Comparison of ENCODE assay signal across 10 cellular contexts in genomic region chr17:77454560-77455095, GRCh38.
DNase-seq lines count a peak whose midpoint lies in the region; FAIRE-seq and TF ChIP-seq lines count a peak whose summit lies in the region.
"Had no signal": no experiment of that assay in that cellular context is flagged by ENCODE, and none has a peak within 500 bp of the region (broad histone marks: within the 10 kb centered on the region; RNA-seq: fewer than 3 reads in every experiment).

No MANE protein-coding gene starts in this region.

- peak overlapping the region; percentile 86 for H3K27ac Mint-ChIP-seq in T-helper 2 cell treated with Interferon-gamma antibody and Interleukin-4, amounts not matched to agents 5 μg/mL and 100 μg/mL, for 36 hours
- H3K27ac Mint-ChIP-seq in stimulated activated naive CD8-positive, alpha-beta T cell treated with anti-CD3 and anti-CD28 coated beads, Interleukin-15, Interleukin-2, amounts not matched to agents 100 ng/mL and 50 ng/mL, for 24 hours: peak overlapping the region; percentile 99

- H2AFZ ChIP-seq in keratinocyte (ENCODE audit: control insufficient read depth, low read length): no peak overlapping the region

- H3K4me3 ChIP-seq in keratinocyte (ENCODE audit: control insufficient read depth in 2 of 3, extremely low read depth in 1 of 3, insufficient read depth in 2 of 3, low read depth in 1 of 3, low read length in 3 of 3): peak overlapping the region; percentile 14 to 62 (median 53)

- H3K27me3 Mint-ChIP-seq in T-helper 2 cell treated with Interferon-gamma antibody and Interleukin-4, amounts not matched to agents 5 μg/mL and 100 μg/mL, for 36 hours (ENCODE audit: low read depth): no peaks in the 10 kb centered on the region
- no peaks in the 10 kb centered on the region for H3K27me3 Mint-ChIP-seq in stimulated activated naive CD8-positive, alpha-beta T cell treated with anti-CD3 and anti-CD28 coated beads, Interleukin-15, Interleukin-2, amounts not matched to agents 100 ng/mL and 50 ng/mL, for 24 hours

- no peak for FAIRE-seq in keratinocyte (lab: Jason Lieb, UNC)

- peaks cover 7 to 8% of the 10 kb centered on the region in 2 experiments for H3K36me3 ChIP-seq in keratinocyte (ENCODE audit: control insufficient read depth in 2 of 2, extremely low read depth in 1 of 2, insufficient read depth in 2 of 2, low read length in 2 of 2)

- no peak for DNase-seq in T-helper 2 cell treated with Interferon-gamma antibody and Interleukin-4, amounts not matched to agents 5 μg/mL and 100 μg/mL, for 36 hours (ENCODE audit: low spot score)
- DNase-seq in T-helper 2 cell (no peak), keratinocyte (ENCODE audit: low read depth, low spot score) (no peak), foreskin melanocyte (no peak), GM19238 (ENCODE audit: insufficient read length, low spot score) (no peak), NCI-H748 treated with DMSO at 0.1 percent for 48 hours (lab: John Stamatoyannopoulos, UW) (no peak)
- DNase-seq in activated T-cell treated with anti-CD3 and anti-CD28 coated beads, Interleukin-2, amount 50 U/mL, for 48 hours: peak; percentile 54 to 59
- DNase-seq: 8988T; NK-92 treated with Interleukin-12 subunit alpha and Interleukin-12 subunit beta, amount 100 ng/mL, for 24 hours had no signal

- H4K20me1 ChIP-seq in keratinocyte (ENCODE audit: control insufficient read depth, extremely low read depth, insufficient read depth, low read length): peaks cover 15% of the 10 kb centered on the region

- H3K79me2 ChIP-seq in keratinocyte (ENCODE audit: control insufficient read depth, insufficient read depth, low read length): peaks cover 88% of the 10 kb centered on the region

- H3K9me1 ChIP-seq in keratinocyte (ENCODE audit: control insufficient read depth, extremely low read depth, insufficient read depth, low read length): peaks cover 6% of the 10 kb centered on the region

- H3K4me2 ChIP-seq in keratinocyte (ENCODE audit: control insufficient read depth, extremely low read depth, insufficient read depth, low read depth, low read length): peak overlapping the region; percentile 91

- peak overlapping the region; percentile 77 for H3K9ac ChIP-seq in keratinocyte (ENCODE audit: control insufficient read depth, extremely low read depth, insufficient read depth, low read length)

- no peak for TF ChIP-seq CTCF in keratinocyte (optimal IDR thresholded peaks at IDR 0.05 in 1 of 3, IDR thresholded peaks at IDR 0.05 in 1 of 3, conservative IDR thresholded peaks at IDR 0.05 in 1 of 3; ENCODE audit: extremely low read depth in 1 of 3, insufficient read depth in 2 of 3, low read length in 3 of 3)

- no peaks in the 10 kb centered on the region for H3K9me3 ChIP-seq in keratinocyte (ENCODE audit: control insufficient read depth, low read depth, low read length)

- H3K27ac ChIP-seq in keratinocyte (ENCODE audit: control insufficient read depth, insufficient read depth, low read length): peak overlapping the region; percentile 86

- H3K4me1 ChIP-seq in keratinocyte (ENCODE audit: control insufficient read depth, extremely low read depth, insufficient read depth, low read length): peaks cover 57% of the 10 kb centered on the region

- dilution Hi-C loops in keratinocyte (cut with MboI; ENCODE audit: extremely low pct_ligation_motif_present, low sequenced_read_pairs): no loop called here

- peaks cover 58% of the 10 kb centered on the region for H3K4me1 Mint-ChIP-seq in T-helper 2 cell treated with Interferon-gamma antibody and Interleukin-4, amounts not matched to agents 5 μg/mL and 100 μg/mL, for 36 hours (ENCODE audit: low read depth)
- peaks cover 72% of the 10 kb centered on the region for H3K4me1 Mint-ChIP-seq in stimulated activated naive CD8-positive, alpha-beta T cell treated with anti-CD3 and anti-CD28 coated beads, Interleukin-15, Interleukin-2, amounts not matched to agents 100 ng/mL and 50 ng/mL, for 24 hours (ENCODE audit: low read depth)

- peak overlapping the region; percentile 96 for H3K4me3 Mint-ChIP-seq in T-helper 2 cell treated with Interferon-gamma antibody and Interleukin-4, amounts not matched to agents 5 μg/mL and 100 μg/mL, for 36 hours
- H3K4me3 Mint-ChIP-seq in stimulated activated naive CD8-positive, alpha-beta T cell treated with anti-CD3 and anti-CD28 coated beads, Interleukin-15, Interleukin-2, amounts not matched to agents 100 ng/mL and 50 ng/mL, for 24 hours: peak overlapping the region; percentile 88

- H3K9me3 Mint-ChIP-seq in T-helper 2 cell treated with Interferon-gamma antibody and Interleukin-4, amounts not matched to agents 5 μg/mL and 100 μg/mL, for 36 hours: no peaks in the 10 kb centered on the region
- H3K9me3 Mint-ChIP-seq in stimulated activated naive CD8-positive, alpha-beta T cell treated with anti-CD3 and anti-CD28 coated beads, Interleukin-15, Interleukin-2, amounts not matched to agents 100 ng/mL and 50 ng/mL, for 24 hours: no peaks in the 10 kb centered on the region

- H3K36me3 Mint-ChIP-seq in T-helper 2 cell treated with Interferon-gamma antibody and Interleukin-4, amounts not matched to agents 5 μg/mL and 100 μg/mL, for 36 hours (ENCODE audit: low read depth): peaks cover 69% of the 10 kb centered on the region
- peaks cover 32% of the 10 kb centered on the region for H3K36me3 Mint-ChIP-seq in stimulated activated naive CD8-positive, alpha-beta T cell treated with anti-CD3 and anti-CD28 coated beads, Interleukin-15, Interleukin-2, amounts not matched to agents 100 ng/mL and 50 ng/mL, for 24 hours (ENCODE audit: low read depth)

- no peaks in the 10 kb centered on the region for H3K27me3 ChIP-seq in keratinocyte (ENCODE audit: control insufficient read depth, extremely low read depth, insufficient read depth, low read length)

Comparison
In these comparisons a context has a peak if more than half of its experiments do, and no peak if none do; other contexts are left out.
1. DNase-seq: peak in activated T-cell treated with anti-CD3 and anti-CD28 coated beads, Interleukin-2, amount 50 U/mL, for 48 hours (2 of 2); none in T-helper 2 cell treated with Interferon-gamma antibody and Interleukin-4, amounts not matched to agents 5 μg/mL and 100 μg/mL, for 36 hours (single experiment), T-helper 2 cell (0 of 5), keratinocyte (single experiment), foreskin melanocyte (single experiment), GM19238 (single experiment) and NCI-H748 treated with DMSO at 0.1 percent for 48 hours (single experiment).